ENCODE assay signal across 12 cellular contexts in the genomic region with DNA sequence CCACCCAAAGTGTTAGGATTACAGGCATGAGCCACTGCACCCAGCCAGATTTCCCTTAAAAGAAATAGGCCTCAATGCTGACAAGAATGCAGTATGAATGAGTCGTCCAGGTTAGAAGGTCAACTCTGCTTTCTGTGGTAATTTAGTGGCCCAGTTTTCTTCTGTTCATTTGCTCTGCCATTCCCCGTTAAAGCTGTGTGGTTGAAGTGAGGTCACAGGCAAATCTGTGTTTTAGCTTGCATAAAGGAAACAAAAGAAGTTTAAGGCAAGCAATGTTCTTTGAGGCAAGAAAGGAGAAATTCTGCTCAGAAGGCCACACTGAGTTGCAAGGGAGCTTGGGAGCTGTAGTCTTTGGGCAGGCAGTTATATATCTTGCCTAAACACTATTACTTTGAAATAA.
DNase-seq lines count a peak whose midpoint lies in the region; ATAC-seq and TF ChIP-seq lines count a peak whose summit lies in the region.
"Had no signal": no experiment of that assay in that cellular context is flagged by ENCODE, and none has a peak within 500 bp of the region (broad histone marks: within the 10 kb centered on the region; RNA-seq: fewer than 3 reads in every experiment).

No MANE protein-coding gene starts in this region.

- no peak overlapping the region for H3K9ac ChIP-seq in MM.1S (ENCODE audit: low read length)

- H3K79me2 ChIP-seq in MM.1S (ENCODE audit: low read length), result no peaks in the 10 kb centered on the region

- no peaks in the 10 kb centered on the region for H3K9me3 ChIP-seq in MM.1S (replicated peaks; ENCODE audit: insufficient read depth, low read length)

- no peak overlapping the region for H3K4me3 ChIP-seq in fibroblast of the aortic adventitia (ENCODE audit: low read depth, low read length)
- H3K4me3 ChIP-seq in MM.1S (ENCODE audit: low read length), result no peak overlapping the region

- H3K4me2 ChIP-seq in MM.1S (ENCODE audit: low read depth, low read length), result no peak overlapping the region

- H3K36me3 ChIP-seq in MM.1S (replicated peaks; ENCODE audit: insufficient read depth, low read length), result no peaks in the 10 kb centered on the region

- H3K27ac ChIP-seq in MM.1S (ENCODE audit: low read length), result no peak overlapping the region

- H2AFZ ChIP-seq in MM.1S (ENCODE audit: low read length), result no peak overlapping the region

- peak; percentile 19 for DNase-seq in AG08395 (ENCODE audit: low spot score)
- DNase-seq in fibroblast of the aortic adventitia (ENCODE audit: low read depth), result peak; percentile 39
- DNase-seq in activated CD8-positive, alpha-beta memory T cell treated with anti-CD3 and anti-CD28 coated beads for 24 hours, result no peak
- no peak for DNase-seq in HPDE6-E6E7 (ENCODE audit: extremely low spot score)
- no peak for DNase-seq in MM.1S
- DNase-seq in activated CD4-positive, alpha-beta T cell treated with anti-CD3 and anti-CD28 coated beads for 4 hours, result no peak
- DNase-seq: activated T-cell treated with anti-CD3 and anti-CD28 coated beads, Interleukin-2, amount 50 U/mL, for 48 hours; CD4-positive, CD25-positive, alpha-beta regulatory T cell; occipital lobe had no signal

- ATAC-seq in GM19043 (IDR thresholded peaks at IDR 0.05; ENCODE audit: low read depth, unreplicated experiment) (peak; percentile 33), HG03558 (IDR thresholded peaks at IDR 0.05; ENCODE audit: extremely low read depth, unreplicated experiment) (peak; percentile 31)
- ATAC-seq: Right ventricle myocardium inferior had no signal

- H3K4me1 ChIP-seq in MM.1S (ENCODE audit: low read length), result no peaks in the 10 kb centered on the region

- TF ChIP-seq CTCF in fibroblast of the aortic adventitia (IDR thresholded peaks at IDR 0.05; ENCODE audit: insufficient read depth, low read length) (no peak), MM.1S (IDR thresholded peaks at IDR 0.05; ENCODE audit: low read length) (no peak)

- H3K27me3 ChIP-seq in MM.1S (replicated peaks; ENCODE audit: insufficient read depth, low read length), result no peaks in the 10 kb centered on the region

- no peaks in the 10 kb centered on the region for H4K20me1 ChIP-seq in MM.1S (ENCODE audit: insufficient read depth, low read length)

- H3K9me2 ChIP-seq in MM.1S (replicated peaks; ENCODE audit: insufficient read depth, low read length), result no peaks in the 10 kb centered on the region

- H3F3A ChIP-seq in MM.1S (ENCODE audit: insufficient read depth, low read length), result no peaks in the 10 kb centered on the region

Comparison
In these comparisons a context has a peak if more than half of its experiments do, and no peak if none do; other contexts are left out.
1. DNase-seq: peak in AG08395 (single experiment) and fibroblast of the aortic adventitia (single experiment); none in activated CD8-positive, alpha-beta memory T cell treated with anti-CD3 and anti-CD28 coated beads for 24 hours (single experiment), HPDE6-E6E7 (single experiment), MM.1S (single experiment) and activated CD4-positive, alpha-beta T cell treated with anti-CD3 and anti-CD28 coated beads for 4 hours (0 of 2).